Comparison of ENCODE assay signal across 8 cellular contexts in genomic region chr12:11814362-11814761, GRCh38.
DNase-seq lines count a peak whose midpoint lies in the region; TF ChIP-seq lines count a peak whose summit lies in the region.

No MANE protein-coding gene starts in this region.

- H3K9me3 Mint-ChIP-seq in activated naive CD4-positive, alpha-beta T cell treated with anti-CD3 and anti-CD28 coated beads, Interleukin-2, amount 10 ng/mL, durations not matched to agents 7 days and 5 days, result no peaks in the 10 kb centered on the region

- in situ Hi-C loops in G401 (cut with HindIII; ENCODE audit: low sequenced_read_pairs), result no loop called here

- CTCF ChIA-PET in activated naive CD4-positive, alpha-beta T cell treated with anti-CD3 and anti-CD28 coated beads, Interleukin-2, amount 10 ng/mL, durations not matched to agents 7 days and 5 days (lab: Charles Lee), result interaction anchor here (0.6 to 1.3 kb wide), 4 partner anchors 21 to 234 kb away, joined by 3 to 6 read pairs (median 3); no protein-coding TSS in a partner anchor

- peaks cover 32% of the 10 kb centered on the region for H3K4me1 Mint-ChIP-seq in activated naive CD4-positive, alpha-beta T cell treated with anti-CD3 and anti-CD28 coated beads, Interleukin-2, amount 10 ng/mL, durations not matched to agents 7 days and 5 days

- H3K4me1 ChIP-seq in thyroid gland, result peaks cover 36 to 40% of the 10 kb centered on the region in 2 donors

- DNase-seq in activated naive CD4-positive, alpha-beta T cell treated with Interleukin-2 at 50 U/mL for 16 hours, result peak; percentile 27
- DNase-seq in activated naive CD4-positive, alpha-beta T cell treated with anti-CD3 and anti-CD28 coated beads, Interleukin-2, amount 10 ng/mL, durations not matched to agents 7 days and 5 days, result no peak
- DNase-seq in activated CD4-positive, alpha-beta T cell treated with anti-CD3 and anti-CD28 coated beads for 48 hours, result peak; percentile 53
- DNase-seq in glomerular visceral epithelial cell (ENCODE audit: extremely low spot score), result peak; percentile 76
- DNase-seq in NOMO-1 treated with DMSO at 0.1 percent for 48 hours (lab: John Stamatoyannopoulos, UW; ENCODE audit: unreplicated experiment), result no peak
- DNase-seq in thyroid gland, result no peak
- no peak for DNase-seq in G401 (ENCODE audit: low spot score)

- no peak overlapping the region for H3K4me3 Mint-ChIP-seq in activated naive CD4-positive, alpha-beta T cell treated with anti-CD3 and anti-CD28 coated beads, Interleukin-2, amount 10 ng/mL, durations not matched to agents 7 days and 5 days

- H3K9me3 ChIP-seq in thyroid gland, result no peaks in the 10 kb centered on the region

- no peak overlapping the region for H3K4me3 ChIP-seq in thyroid gland (replicated peaks in 1 of 3)

- 70 to 77% methylated on average over 3 of the region's 3 CpGs for WGBS in thyroid gland, 2 donors

- H3K36me3 ChIP-seq in thyroid gland, result no peaks in the 10 kb centered on the region

- no peaks in the 10 kb centered on the region for H3K27me3 Mint-ChIP-seq in activated naive CD4-positive, alpha-beta T cell treated with anti-CD3 and anti-CD28 coated beads, Interleukin-2, amount 10 ng/mL, durations not matched to agents 7 days and 5 days

- no peak for TF ChIP-seq POLR2A in thyroid gland (IDR thresholded peaks at IDR 0.05)

- H3K27ac Mint-ChIP-seq in activated naive CD4-positive, alpha-beta T cell treated with anti-CD3 and anti-CD28 coated beads, Interleukin-2, amount 10 ng/mL, durations not matched to agents 7 days and 5 days, result no peak overlapping the region

- H3K36me3 Mint-ChIP-seq in activated naive CD4-positive, alpha-beta T cell treated with anti-CD3 and anti-CD28 coated beads, Interleukin-2, amount 10 ng/mL, durations not matched to agents 7 days and 5 days, result peaks cover 7% of the 10 kb centered on the region

- no peak for TF ChIP-seq CTCF in thyroid gland (IDR thresholded peaks at IDR 0.05)

- H3K27me3 ChIP-seq in thyroid gland, result no peaks in the 10 kb centered on the region

- H3K27ac ChIP-seq in temporal lobe (ENCODE audit: low read depth, low read length) (peak overlapping the region; percentile 84), thyroid gland (peak overlapping the region in 1 of 3 donors; percentile 50)

- intact Hi-C loops in thyroid gland (cut with DNase I), result no loop called here

Comparison
In these comparisons a context has a peak if more than half of its experiments do, and no peak if none do; other contexts are left out.
1. DNase-seq: peak in activated naive CD4-positive, alpha-beta T cell treated with Interleukin-2 at 50 U/mL for 16 hours (single experiment), activated CD4-positive, alpha-beta T cell treated with anti-CD3 and anti-CD28 coated beads for 48 hours (single experiment) and glomerular visceral epithelial cell (single experiment); none in activated naive CD4-positive, alpha-beta T cell treated with anti-CD3 and anti-CD28 coated beads, Interleukin-2, amount 10 ng/mL, durations not matched to agents 7 days and 5 days (single experiment), NOMO-1 treated with DMSO at 0.1 percent for 48 hours (single experiment), thyroid gland (0 of 2) and G401 (single experiment).